13 cellular contexts compared by ENCODE assay signal in the genomic region with DNA sequence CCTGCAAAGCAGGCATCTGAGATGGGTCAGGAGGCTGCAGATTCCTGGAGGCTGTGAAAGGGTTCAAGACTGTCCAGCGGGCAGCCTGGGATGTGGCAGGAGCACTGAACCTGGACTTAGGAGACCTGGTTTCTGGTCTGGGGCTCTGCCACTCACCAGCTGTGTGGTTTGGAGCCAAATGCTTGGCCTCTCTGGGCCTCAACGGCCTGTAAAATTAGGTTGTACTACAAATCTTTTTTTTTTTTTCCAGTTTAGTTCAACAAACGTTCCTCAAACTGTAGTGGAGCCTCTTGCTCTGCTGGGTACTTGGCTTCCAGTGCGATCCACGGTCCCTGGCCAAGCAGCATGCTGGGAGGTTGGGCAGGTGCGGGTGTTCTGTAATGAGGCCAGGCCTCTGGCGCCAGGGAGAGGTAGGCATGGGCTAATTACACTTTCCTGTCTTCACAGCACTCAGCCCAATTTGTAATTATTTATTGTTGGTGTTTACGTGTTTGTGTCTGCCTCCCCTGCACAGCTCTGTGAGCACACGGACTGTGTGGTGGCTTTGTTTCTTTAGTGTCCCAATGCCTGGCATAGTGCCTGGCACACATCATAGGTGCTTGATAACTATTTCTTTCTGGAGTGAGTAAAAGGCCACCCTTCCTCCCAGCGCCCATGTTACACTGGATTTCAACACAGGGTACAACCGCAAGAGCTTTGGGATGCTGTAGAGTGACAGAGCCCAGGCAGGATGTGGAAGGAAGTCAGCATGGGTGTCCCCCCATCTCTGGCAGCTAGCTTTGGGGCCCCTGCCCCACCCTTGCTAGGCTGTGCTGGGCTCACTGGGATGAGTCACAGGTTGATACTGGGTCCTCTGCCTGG. TPM values are rescaled to one million over a fixed set of nuclear protein-coding genes. Genes with fewer than 3 reads are reported as not detected.
DNase-seq lines count a peak whose midpoint lies in the region; TF ChIP-seq lines count a peak whose summit lies in the region.
"Had no signal": no experiment of that assay in that cellular context is flagged by ENCODE, and none has a peak within 500 bp of the region (broad histone marks: within the 10 kb centered on the region; RNA-seq: fewer than 3 reads in every experiment).

No MANE protein-coding gene starts in this region.

- H2AFZ ChIP-seq in mesenchymal stem cell (ENCODE audit: low read depth, low read length): no peak overlapping the region

- H2BK120ac ChIP-seq in mesenchymal stem cell (ENCODE audit: low read depth, low read length): no peak overlapping the region

- TF ChIP-seq POLR2A in NB4 (IDR thresholded peaks at IDR 0.05; ENCODE audit: extremely low read depth, insufficient read length) (no peak), adrenal gland (IDR thresholded peaks at IDR 0.05) (no peak)

- H3K9ac ChIP-seq in BLaER1 treated with 17β-estradiol and CSF1 and Interleukin-3, amounts not matched to agents 10 nM and 100 nM: peak overlapping the region; percentile 31 to 83 (median 74); a peak in 21 of 22 replicates
- no peak overlapping the region for H3K9ac ChIP-seq in mesenchymal stem cell (ENCODE audit: low read length)

- H3K36me3 ChIP-seq in BLaER1 treated with 17β-estradiol and CSF1 and Interleukin-3, amounts not matched to agents 10 nM and 100 nM: no peaks in the 10 kb centered on the region
- H3K36me3 ChIP-seq in adrenal gland (replicated peaks in 1 of 2) (no peaks in the 10 kb centered on the region), mesenchymal stem cell (ENCODE audit: control insufficient read depth in 1 of 2, insufficient read depth in 2 of 2, low read depth in 1 of 2, low read length in 2 of 2) (no peaks in the 10 kb centered on the region), HAP-1 (replicated peaks) (no peaks in the 10 kb centered on the region)

- TF ChIP-seq CTCF in NB4 (IDR thresholded peaks at IDR 0.05; ENCODE audit: low read depth, low read length): no peak
- no peak for TF ChIP-seq CTCF in adrenal gland (IDR thresholded peaks at IDR 0.05)

- H3K4ac ChIP-seq in mesenchymal stem cell (ENCODE audit: low read depth in 1 of 2, low read length in 2 of 2): no peak overlapping the region

- H2AK5ac ChIP-seq in mesenchymal stem cell (ENCODE audit: low read length, severe bottlenecking): peak overlapping the region; percentile 28

- H3K27ac ChIP-seq in BLaER1 treated with 17β-estradiol and CSF1 and Interleukin-3, amounts not matched to agents 10 nM and 100 nM: peak overlapping the region; percentile 56 to 97 (median 93); a peak in 21 of 22 replicates
- H3K27ac ChIP-seq in adrenal gland (peak overlapping the region in 3 of 5 donors; percentile 21 to 84 (median 28)), mesenchymal stem cell (ENCODE audit: low read length, poor library complexity, severe bottlenecking) (no peak overlapping the region)

- peak overlapping the region; percentile 39 for H4K8ac ChIP-seq in mesenchymal stem cell (ENCODE audit: low read length)

- DNase-seq in NB4 (ENCODE audit: low read depth): peak; percentile 98
- peak in 5 of 7 donors; percentile 62 to 84 (median 72) for DNase-seq in adrenal gland
- DNase-seq in mesenchymal stem cell: no peak
- DNase-seq in EL: no peak
- DNase-seq in globus pallidus (ENCODE audit: low spot score): no peak
- no peak for DNase-seq in HAP-1 (ENCODE audit: low spot score in 2 of 2)
- no peak for DNase-seq in activated CD4-positive, alpha-beta T cell treated with anti-CD3 and anti-CD28 coated beads, Interleukin-2, amount 50 U/mL, for 4 hours
- DNase-seq: activated T-cell treated with anti-CD3 and anti-CD28 coated beads, Interleukin-2, amount 50 U/mL, for 72 hours; Caco-2; NCI-H524; T1000 had no signal

- no peaks in the 10 kb centered on the region for H3K27me3 ChIP-seq in BLaER1 treated with 17β-estradiol and CSF1 and Interleukin-3, amounts not matched to agents 10 nM and 100 nM
- H3K27me3 ChIP-seq in adrenal gland (no peaks in the 10 kb centered on the region), mesenchymal stem cell (ENCODE audit: control insufficient read depth in 1 of 2, insufficient read depth in 1 of 2, low read length in 2 of 2) (peaks cover 0 to 8% of the 10 kb centered on the region in 2 experiments), HAP-1 (ENCODE audit: low read depth) (peaks cover 21% of the 10 kb centered on the region)

- no peaks in the 10 kb centered on the region for H3K9me3 ChIP-seq in BLaER1 treated with 17β-estradiol and CSF1 and Interleukin-3, amounts not matched to agents 10 nM and 100 nM (replicated peaks in 1 of 11)
- H3K9me3 ChIP-seq in adrenal gland (replicated peaks in 1 of 3): no peaks in the 10 kb centered on the region
- H3K9me3 ChIP-seq in mesenchymal stem cell (ENCODE audit: control insufficient read depth, low read length): no peaks in the 10 kb centered on the region
- H3K9me3 ChIP-seq in HAP-1: no peaks in the 10 kb centered on the region
- H3K9me3 ChIP-seq: Caco-2 had no signal

- H3K14ac ChIP-seq in mesenchymal stem cell (ENCODE audit: low read length in 2 of 2): no peak overlapping the region

- no peak overlapping the region for H2BK15ac ChIP-seq in mesenchymal stem cell (ENCODE audit: low read depth, poor library complexity, severe bottlenecking)

- H3K4me3 ChIP-seq in BLaER1 treated with 17β-estradiol and CSF1 and Interleukin-3, amounts not matched to agents 10 nM and 100 nM: peak overlapping the region in 5 of 10 experiments; percentile 9 to 42 (median 19); a peak in 7 of 20 replicates
- H3K4me3 ChIP-seq in NB4 (ENCODE audit: low read depth, low read length) (no peak overlapping the region), adrenal gland (no peak overlapping the region), mesenchymal stem cell (ENCODE audit: insufficient read depth in 1 of 2, low read depth in 1 of 2, low read length in 2 of 2) (no peak overlapping the region), HAP-1 (no peak overlapping the region)
- H3K4me3 ChIP-seq: coronary artery had no signal

- 66 to 79% (median 75%) methylated on average over 11 of the region's 11 CpGs for WGBS in adrenal gland, 4 donors
- WGBS in mesenchymal stem cell: 84% methylated on average over 10 of the region's 11 CpGs

- H2BK12ac ChIP-seq in mesenchymal stem cell (ENCODE audit: low read length in 2 of 2): no peak overlapping the region

- no peak overlapping the region for H2BK5ac ChIP-seq in mesenchymal stem cell (ENCODE audit: low read depth, low read length, poor library complexity, severe bottlenecking)

- H3K4me2 ChIP-seq in BLaER1 treated with 17β-estradiol and CSF1 and Interleukin-3, amounts not matched to agents 10 nM and 100 nM: peak overlapping the region; percentile 67 to 99 (median 87)
- no peak overlapping the region for H3K4me2 ChIP-seq in mesenchymal stem cell (ENCODE audit: low read length, poor library complexity, severe bottlenecking)

- no peak overlapping the region for H3K23ac ChIP-seq in mesenchymal stem cell (ENCODE audit: low read length in 2 of 2)

- H4K91ac ChIP-seq in mesenchymal stem cell (ENCODE audit: low read length): no peak overlapping the region

- peaks cover 69 to 100% (median 95%) of the 10 kb centered on the region in 10 experiments for H3K4me1 ChIP-seq in BLaER1 treated with 17β-estradiol and CSF1 and Interleukin-3, amounts not matched to agents 10 nM and 100 nM
- H3K4me1 ChIP-seq in adrenal gland (replicated peaks in 1 of 2) (peaks cover 16 to 28% of the 10 kb centered on the region in 2 donors), mesenchymal stem cell (ENCODE audit: control insufficient read depth, insufficient read depth, low read depth, low read length) (peaks cover 48% of the 10 kb centered on the region), HAP-1 (no peaks in the 10 kb centered on the region)
- H3K4me1 ChIP-seq: Caco-2 had no signal

- in situ Hi-C loops in HAP-1 (cut with MboI; ENCODE audit: low sequenced_read_pairs): no loop called here

- no peak overlapping the region for H3K18ac ChIP-seq in mesenchymal stem cell (ENCODE audit: low read depth in 1 of 2, low read length in 2 of 2)

- no peaks in the 10 kb centered on the region for H3K79me1 ChIP-seq in mesenchymal stem cell (replicated peaks; ENCODE audit: low read length, poor library complexity, severe bottlenecking)

- no peaks in the 10 kb centered on the region for H4K20me1 ChIP-seq in BLaER1 treated with 17β-estradiol and CSF1 and Interleukin-3, amounts not matched to agents 10 nM and 100 nM

- intact Hi-C loops in adrenal gland (cut with DNase I): no loop called here

RNA-seq across cellular contexts. Expression of gene KRT80, which starts 5.8 kb away (rescaled TPM):
- 10 to 100 TPM in 1 of 8 donors, 1 to 10 TPM in 6, under 1 TPM in 1; 0.95 to 14.6 (median 6.3) TPM for total RNA-seq in adrenal gland
- 1 to 10 TPM; 1.8 to 8.8 (median 2.5) TPM for polyA plus RNA-seq in adrenal gland
- 0.72 TPM for polyA plus RNA-seq in mesenchymal stem cell (2013, experiment 1 of 2)
- polyA plus RNA-seq in mesenchymal stem cell (2013, experiment 2 of 2): 0.84 TPM
- total RNA-seq: activated T-cell treated with anti-CD3 and anti-CD28 coated beads, Interleukin-2, amount 50 U/mL, for 72 hours had no signal

RNA-seq across cellular contexts. Expression of gene KRT7, which starts 35.4 kb away (rescaled TPM):
- total RNA-seq in adrenal gland: 10 to 100 TPM in 2 of 8 donors, 1 to 10 TPM in 6; 1.3 to 13.5 (median 8.4) TPM
- polyA plus RNA-seq in adrenal gland: 10 to 100 TPM in 2 of 3 donors, 1 to 10 TPM in 1; 2.1 to 34.8 (median 12.1) TPM
- polyA plus RNA-seq in mesenchymal stem cell (2013, experiment 1 of 2): 5.1 TPM
- 5.7 TPM for polyA plus RNA-seq in mesenchymal stem cell (2013, experiment 2 of 2)

Comparison
In these comparisons a context has a peak if more than half of its experiments do, and no peak if none do; other contexts are left out.
1. DNase-seq: peak in NB4 (single experiment) and adrenal gland (5 of 7); none in mesenchymal stem cell (single experiment), EL (single experiment), globus pallidus (single experiment), HAP-1 (0 of 2) and activated CD4-positive, alpha-beta T cell treated with anti-CD3 and anti-CD28 coated beads, Interleukin-2, amount 50 U/mL, for 4 hours (0 of 2).